8 cellular contexts compared by ENCODE assay signal in the genomic region with DNA sequence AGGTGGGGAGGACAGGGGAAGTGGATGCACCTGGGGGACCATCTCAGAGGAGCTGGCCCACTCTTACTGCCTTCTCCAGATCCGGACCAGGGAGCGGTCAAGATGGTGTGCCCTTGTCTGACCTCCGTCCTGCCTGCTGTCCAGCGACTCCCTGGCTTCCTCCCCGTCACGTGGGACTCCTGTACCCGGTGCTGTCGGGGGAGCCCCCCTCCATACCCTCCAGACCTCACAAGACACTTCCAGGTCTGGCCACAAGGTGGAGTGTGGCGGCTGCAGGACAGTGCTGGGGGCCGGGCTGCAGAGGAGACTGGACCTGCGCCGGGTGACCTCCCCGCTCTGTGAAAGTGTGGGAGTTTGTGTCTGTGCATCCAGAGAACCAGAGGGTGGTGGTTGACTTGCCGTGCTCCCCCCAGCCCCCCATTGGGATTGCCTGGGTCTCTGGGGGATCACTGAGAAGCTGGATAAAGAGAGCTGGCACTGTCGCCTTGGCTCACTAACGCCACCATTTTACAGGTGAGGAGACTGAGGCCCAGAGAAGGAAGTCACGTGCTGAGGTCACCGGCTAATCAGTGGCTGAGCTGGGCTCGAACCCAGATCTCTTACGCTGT. TPM values are rescaled to one million over a fixed set of nuclear protein-coding genes. Genes with fewer than 3 reads are reported as not detected.
DNase-seq lines count a peak whose midpoint lies in the region; ATAC-seq and TF ChIP-seq lines count a peak whose summit lies in the region.

No MANE protein-coding gene starts in this region.

- peak; percentile 96 for TF ChIP-seq CTCF in OCI-LY1 (IDR thresholded peaks at IDR 0.05; ENCODE audit: low read length)
- TF ChIP-seq CTCF in fibroblast of lung (conservative IDR thresholded peaks at IDR 0.05 in 1 of 2, IDR thresholded peaks at IDR 0.05 in 1 of 2; ENCODE audit: low read depth in 1 of 2, low read length in 2 of 2): peak; percentile 74 to 82
- peak; percentile 85 for TF ChIP-seq CTCF in neural progenitor cell (IDR thresholded peaks at IDR 0.05)
- TF ChIP-seq CTCF in upper lobe of right lung (IDR thresholded peaks at IDR 0.05): peak; percentile 81

- H3K4me3 ChIP-seq in OCI-LY1 (ENCODE audit: low read depth, low read length, poor library complexity, severe bottlenecking) (peak overlapping the region; percentile 48), fibroblast of lung (replicated peaks in 1 of 4; ENCODE audit: control extremely low read depth in 1 of 4, insufficient read depth in 1 of 4, low read depth in 3 of 4, low read length in 4 of 4) (no peak overlapping the region), neural progenitor cell (no peak overlapping the region), upper lobe of right lung (no peak overlapping the region)

- H3K27me3 Mint-ChIP-seq in activated T-cell treated with anti-CD3 and anti-CD28 coated beads, Interleukin-2, amount 50 U/mL, for 24 hours: peaks cover 11% of the 10 kb centered on the region
- H3K27me3 Mint-ChIP-seq in neural progenitor cell (ENCODE audit: insufficient read depth, low read depth): peaks cover 28% of the 10 kb centered on the region

- H3K9me2 ChIP-seq in OCI-LY1 (ENCODE audit: low read depth, low read length): no peaks in the 10 kb centered on the region

- H3K27me3 ChIP-seq in OCI-LY1 (ENCODE audit: insufficient read depth, low read length) (no peaks in the 10 kb centered on the region; the same call in 1 of the 2 replicates), fibroblast of lung (ENCODE audit: control insufficient read depth, insufficient read depth, low read length) (no peaks in the 10 kb centered on the region), neural progenitor cell (no peaks in the 10 kb centered on the region), upper lobe of right lung (peaks cover 14% of the 10 kb centered on the region)

- H3K4me1 Mint-ChIP-seq in activated T-cell treated with anti-CD3 and anti-CD28 coated beads, Interleukin-2, amount 50 U/mL, for 24 hours (ENCODE audit: low read depth): peaks cover 13% of the 10 kb centered on the region
- peaks cover 38% of the 10 kb centered on the region for H3K4me1 Mint-ChIP-seq in neural progenitor cell

- ATAC-seq in HG02938 (IDR thresholded peaks at IDR 0.05; ENCODE audit: unreplicated experiment) (peak; percentile 63), upper lobe of right lung (peak; percentile 77)

- H3K79me2 ChIP-seq in OCI-LY1 (ENCODE audit: insufficient read depth, low read length) (no peaks in the 10 kb centered on the region), fibroblast of lung (ENCODE audit: control insufficient read depth, insufficient read depth, low read length) (no peaks in the 10 kb centered on the region), neural progenitor cell (ENCODE audit: low read depth) (peaks cover 29% of the 10 kb centered on the region)

- DNase-seq in NCI-H2171 treated with DMSO at 0.1 percent for 48 hours (lab: John Stamatoyannopoulos, UW): peak; percentile 14
- no peak for DNase-seq in NCI-H2171 (lab: John Stamatoyannopoulos, UW)
- peak; percentile 74 for DNase-seq in activated T-cell treated with anti-CD3 and anti-CD28 coated beads, Interleukin-2, amount 50 U/mL, for 24 hours
- DNase-seq in fibroblast of lung (ENCODE audit: low read depth in 2 of 2): peak; percentile 37 to 47
- peak; percentile 88 for DNase-seq in neural progenitor cell (ENCODE audit: low spot score)
- DNase-seq in upper lobe of right lung: peak; percentile 81

- H3F3A ChIP-seq in OCI-LY1 (ENCODE audit: insufficient read depth, low read length) (no peaks in the 10 kb centered on the region), neural progenitor cell (ENCODE audit: low read depth) (peaks cover 48% of the 10 kb centered on the region)

- H3K9ac ChIP-seq in OCI-LY1 (ENCODE audit: low read length) (no peak overlapping the region), fibroblast of lung (ENCODE audit: insufficient read depth, low read length) (no peak overlapping the region), neural progenitor cell (no peak overlapping the region)

- H4K20me1 ChIP-seq in OCI-LY1 (ENCODE audit: insufficient read depth, low read length) (no peaks in the 10 kb centered on the region), fibroblast of lung (ENCODE audit: control insufficient read depth, extremely low read depth, insufficient read depth, low read length) (no peaks in the 10 kb centered on the region), neural progenitor cell (ENCODE audit: low read depth) (peaks cover 5% of the 10 kb centered on the region)

- H3K36me3 ChIP-seq in OCI-LY1 (ENCODE audit: insufficient read depth, low read length): no peaks in the 10 kb centered on the region
- no peaks in the 10 kb centered on the region for H3K36me3 ChIP-seq in fibroblast of lung (ENCODE audit: control insufficient read depth, insufficient read depth, low read length)
- H3K36me3 ChIP-seq in neural progenitor cell: no peaks in the 10 kb centered on the region
- H3K36me3 ChIP-seq in upper lobe of right lung: no peaks in the 10 kb centered on the region

- H3K9me3 ChIP-seq in OCI-LY1 (ENCODE audit: low read length) (no peaks in the 10 kb centered on the region), fibroblast of lung (ENCODE audit: control insufficient read depth, insufficient read depth, low read depth, low read length) (no peaks in the 10 kb centered on the region), neural progenitor cell (ENCODE audit: low read depth) (no peaks in the 10 kb centered on the region), upper lobe of right lung (no peaks in the 10 kb centered on the region)

- no peak overlapping the region for H3K4me3 Mint-ChIP-seq in activated T-cell treated with anti-CD3 and anti-CD28 coated beads, Interleukin-2, amount 50 U/mL, for 24 hours
- H3K4me3 Mint-ChIP-seq in neural progenitor cell: peak overlapping the region; percentile 75

- no peaks in the 10 kb centered on the region for H3K9me3 Mint-ChIP-seq in activated T-cell treated with anti-CD3 and anti-CD28 coated beads, Interleukin-2, amount 50 U/mL, for 24 hours
- H3K9me3 Mint-ChIP-seq in neural progenitor cell: no peaks in the 10 kb centered on the region

- H3K27ac ChIP-seq in OCI-LY1 (ENCODE audit: low read depth, low read length, poor library complexity, severe bottlenecking) (no peak overlapping the region), fibroblast of lung (ENCODE audit: insufficient read depth, low read length) (no peak overlapping the region), neural progenitor cell (no peak overlapping the region), upper lobe of right lung (no peak overlapping the region)

- intact Hi-C loops in upper lobe of right lung (cut with DNase I): no loop called here

- H3K4me2 ChIP-seq in OCI-LY1 (ENCODE audit: low read length): peak overlapping the region; percentile 68
- no peak overlapping the region for H3K4me2 ChIP-seq in fibroblast of lung (ENCODE audit: extremely low read depth, insufficient read depth, low read length)
- peak overlapping the region; percentile 63 for H3K4me2 ChIP-seq in neural progenitor cell

- no peak overlapping the region for H3K27ac Mint-ChIP-seq in activated T-cell treated with anti-CD3 and anti-CD28 coated beads, Interleukin-2, amount 50 U/mL, for 24 hours
- H3K27ac Mint-ChIP-seq in neural progenitor cell: no peak overlapping the region

- peaks cover 24% of the 10 kb centered on the region for H3K4me1 ChIP-seq in OCI-LY1 (ENCODE audit: insufficient read depth, low read length, severe bottlenecking)
- no peaks in the 10 kb centered on the region for H3K4me1 ChIP-seq in fibroblast of lung (ENCODE audit: control insufficient read depth, extremely low read depth, insufficient read depth, low read length)
- H3K4me1 ChIP-seq in neural progenitor cell: peaks cover 17% of the 10 kb centered on the region
- peaks cover 3% of the 10 kb centered on the region for H3K4me1 ChIP-seq in upper lobe of right lung

- H3K36me3 Mint-ChIP-seq in activated T-cell treated with anti-CD3 and anti-CD28 coated beads, Interleukin-2, amount 50 U/mL, for 24 hours (ENCODE audit: low read depth): no peaks in the 10 kb centered on the region
- H3K36me3 Mint-ChIP-seq in neural progenitor cell: no peaks in the 10 kb centered on the region

- H2AFZ ChIP-seq in OCI-LY1 (ENCODE audit: low read length) (no peak overlapping the region), fibroblast of lung (ENCODE audit: low read length) (no peak overlapping the region), neural progenitor cell (replicated peaks) (no peak overlapping the region)

RNA-seq across cellular contexts. Expression of gene CRB2, which starts 1.9 kb away (rescaled TPM):
- total RNA-seq in fibroblast of lung: under 0.01 TPM in 1 of 2 replicates, not detected in the other
- not detected in 2 replicates for polyA plus RNA-seq in fibroblast of lung
- not detected in 2 replicates for polyA plus RNA-seq in fibroblast of lung (2012)
- polyA minus RNA-seq in fibroblast of lung (ENCODE audit: low replicate concordance): 0.56 TPM in 1 of 2 replicates, not detected in the other
- 18.5 and 70.7 TPM in 2 replicates for total RNA-seq in neural progenitor cell (ENCODE audit: low replicate concordance)
- total RNA-seq in upper lobe of right lung: 0.93 TPM

Comparison
In these comparisons a context has a peak if more than half of its experiments do, and no peak if none do; other contexts are left out.
1. RNA of gene CRB2, which starts 1.9 kb away (total RNA-seq): 18.5 to 70.7 TPM in neural progenitor cell; 0.93 TPM in upper lobe of right lung (single experiment) and under 0.01 TPM in fibroblast of lung; every median in the first group is over 10 times any median in the second.
2. Peak in every context shown above with its lines, with median percentiles within 50 percentile points of each other: CTCF ChIP-seq.